In the genomic region with DNA sequence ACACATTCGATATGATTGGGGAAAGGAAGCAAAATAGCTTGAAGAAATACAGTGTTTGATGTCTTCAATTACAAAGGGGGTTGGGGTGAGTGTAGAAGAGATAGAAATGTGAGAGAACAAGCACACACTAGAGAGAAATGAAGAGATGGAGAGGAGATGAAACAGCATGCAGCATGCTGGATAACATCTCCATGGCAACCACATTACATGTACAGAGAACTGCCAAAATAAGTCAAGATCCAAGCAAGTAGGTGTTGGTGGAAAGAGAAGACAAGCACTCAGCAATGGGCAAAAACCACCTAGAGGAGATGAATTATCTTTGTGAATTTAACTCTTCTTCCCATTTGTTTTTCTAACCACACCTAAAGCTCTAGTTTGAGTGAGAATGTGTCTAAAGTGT, we compare ENCODE assay signal across 28 cellular contexts.
"Had no signal": no experiment of that assay in that cellular context is flagged by ENCODE, and none has a peak within 500 bp of the region (broad histone marks: within the 10 kb centered on the region; RNA-seq: fewer than 3 reads in every experiment).

No MANE protein-coding gene starts in this region.

- DNase-seq: activated CD4-positive, alpha-beta memory T cell treated with anti-CD3 and anti-CD28 coated beads, Interleukin-2, amount 10 ng/mL, durations not matched to agents 7 days and 5 days; activated CD4-positive, alpha-beta T cell treated with anti-CD3 and anti-CD28 coated beads for 1 hour; activated CD4-positive, alpha-beta T cell treated with anti-CD3 and anti-CD28 coated beads for 48 hours; activated CD4-positive, CD25-positive, alpha-beta regulatory T cell; activated CD8-positive, alpha-beta memory T cell treated with anti-CD3 and anti-CD28 coated beads for 24 hours; activated CD8-positive, alpha-beta memory T cell treated with anti-CD3 and anti-CD28 coated beads, Interleukin-2, amount 10 ng/mL, durations not matched to agents 7 days and 5 days; activated CD8-positive, alpha-beta memory T cell treated with anti-CD3 and anti-CD28 coated beads, Interleukin-2, amount 50 U/mL, for 48 hours; activated effector memory CD4-positive, alpha-beta T cell treated with Interleukin-2 at 50 U/mL for 16 hours; activated naive CD4-positive, alpha-beta T cell treated with anti-CD3 and anti-CD28 coated beads, Interleukin-2, amount 10 ng/mL, durations not matched to agents 7 days and 5 days; activated naive CD8-positive, alpha-beta T cell treated with anti-CD3 and anti-CD28 coated beads, Interleukin-2, amount 50 U/mL, for 24 hours; activated T-cell treated with anti-CD3 and anti-CD28 coated beads, Interleukin-2, amount 50 U/mL, for 48 hours; brain microvascular endothelial cell; Kasumi-1; KG1; MG63; NCI-H1048; NCI-H1436; NCI-H1694; NCI-H2029; NCI-H2171 treated with DMSO at 0.1 percent for 48 hours; NCI-H2227 treated with DMSO at 0.1 percent for 48 hours; NCI-H446; NCI-H510A treated with DMSO at 0.1 percent for 48 hours; NCI-H526 treated with DMSO at 0.1 percent for 48 hours; SHP77; SJCRH30; T1000; WERI-Rb-1 had no signal
